Comparison of ENCODE assay signal across 8 cellular contexts in genomic region chr5:176017324-176017723, GRCh38. TPM values are rescaled to one million over a fixed set of nuclear protein-coding genes. Genes with fewer than 3 reads are reported as not detected.
DNase-seq lines count a peak whose midpoint lies in the region; ATAC-seq and TF ChIP-seq lines count a peak whose summit lies in the region.
"Not testable (repeated sequence)": the region's sequence is repeated elsewhere in the genome, so short reads cannot be mapped to it uniquely, and the experiment has no call there.

No MANE protein-coding gene starts in this region.

- not testable (repeated sequence) for H3K27me3 ChIP-seq in CD4-positive, alpha-beta T cell (ENCODE audit: control insufficient read depth, insufficient read depth, low read length); RWPE2 (ENCODE audit: insufficient read depth, poor library complexity, severe bottlenecking); naive thymus-derived CD4-positive, alpha-beta T cell (ENCODE audit: control insufficient read depth in 2 of 2, insufficient read depth in 2 of 2, low read length in 2 of 2)

- peak in 1 of 10 experiments; percentile 25 for DNase-seq in CD4-positive, alpha-beta T cell
- DNase-seq in RWPE2 (ENCODE audit: low spot score); activated CD4-positive, alpha-beta T cell treated with anti-CD3 and anti-CD28 coated beads for 36 hours; activated T-cell treated with anti-CD3 and anti-CD28 coated beads, Interleukin-2, amount 50 U/mL, for 4 hours; activated naive CD4-positive, alpha-beta T cell treated with anti-CD3 and anti-CD28 coated beads, Interleukin-2, amount 50 U/mL, for 72 hours (ENCODE audit: low spot score in 2 of 2); central memory CD8-positive, alpha-beta T cell (ENCODE audit: low spot score in 2 of 2); stimulated activated naive CD8-positive, alpha-beta T cell treated with anti-CD3 and anti-CD28 coated beads, Interleukin-15, amount 100 ng/mL, for 72 hours: not testable (repeated sequence)
- DNase-seq in naive thymus-derived CD4-positive, alpha-beta T cell, result peak in 6 of 9 donors; percentile 43 to 81 (median 64)

- H3K4me1 Mint-ChIP-seq in CD4-positive, alpha-beta T cell (ENCODE audit: low read depth); activated CD4-positive, alpha-beta T cell treated with anti-CD3 and anti-CD28 coated beads for 36 hours; activated T-cell treated with anti-CD3 and anti-CD28 coated beads, Interleukin-2, amount 50 U/mL, for 4 hours (ENCODE audit: low read depth); central memory CD8-positive, alpha-beta T cell; naive thymus-derived CD4-positive, alpha-beta T cell; stimulated activated naive CD8-positive, alpha-beta T cell treated with anti-CD3 and anti-CD28 coated beads, Interleukin-15, amount 100 ng/mL, for 72 hours: not testable (repeated sequence)

- H3K27me3 Mint-ChIP-seq in CD4-positive, alpha-beta T cell; activated CD4-positive, alpha-beta T cell treated with anti-CD3 and anti-CD28 coated beads for 36 hours; activated T-cell treated with anti-CD3 and anti-CD28 coated beads, Interleukin-2, amount 50 U/mL, for 4 hours (ENCODE audit: low read depth); central memory CD8-positive, alpha-beta T cell; naive thymus-derived CD4-positive, alpha-beta T cell; stimulated activated naive CD8-positive, alpha-beta T cell treated with anti-CD3 and anti-CD28 coated beads, Interleukin-15, amount 100 ng/mL, for 72 hours: not testable (repeated sequence)

- not testable (repeated sequence) for H3K36me3 ChIP-seq in RWPE2 (ENCODE audit: low read depth); naive thymus-derived CD4-positive, alpha-beta T cell (ENCODE audit: control insufficient read depth in 2 of 3, insufficient read depth in 3 of 3, low read length in 3 of 3)

- not testable (repeated sequence) for H3K4me1 ChIP-seq in RWPE2 (ENCODE audit: insufficient read depth, poor library complexity, severe bottlenecking); naive thymus-derived CD4-positive, alpha-beta T cell (ENCODE audit: control insufficient read depth in 2 of 2, insufficient read depth in 2 of 2, low read length in 2 of 2)

- H3K36me3 Mint-ChIP-seq in CD4-positive, alpha-beta T cell (ENCODE audit: low read depth); activated CD4-positive, alpha-beta T cell treated with anti-CD3 and anti-CD28 coated beads for 36 hours (ENCODE audit: low read depth); activated T-cell treated with anti-CD3 and anti-CD28 coated beads, Interleukin-2, amount 50 U/mL, for 4 hours (ENCODE audit: insufficient read depth); activated naive CD4-positive, alpha-beta T cell treated with anti-CD3 and anti-CD28 coated beads, Interleukin-2, amount 50 U/mL, for 72 hours; central memory CD8-positive, alpha-beta T cell (ENCODE audit: insufficient read depth); naive thymus-derived CD4-positive, alpha-beta T cell: not testable (repeated sequence)

- not testable (repeated sequence) for H3K27ac ChIP-seq in CD4-positive, alpha-beta T cell (ENCODE audit: low read depth, low read length); RWPE2 (ENCODE audit: poor library complexity, severe bottlenecking); naive thymus-derived CD4-positive, alpha-beta T cell (ENCODE audit: low read depth, low read length)

- not testable (repeated sequence) for H3K4me3 Mint-ChIP-seq in CD4-positive, alpha-beta T cell; activated CD4-positive, alpha-beta T cell treated with anti-CD3 and anti-CD28 coated beads for 36 hours; activated T-cell treated with anti-CD3 and anti-CD28 coated beads, Interleukin-2, amount 50 U/mL, for 4 hours; central memory CD8-positive, alpha-beta T cell; naive thymus-derived CD4-positive, alpha-beta T cell; stimulated activated naive CD8-positive, alpha-beta T cell treated with anti-CD3 and anti-CD28 coated beads, Interleukin-15, amount 100 ng/mL, for 72 hours

- H3K4me3 ChIP-seq in RWPE2 (ENCODE audit: severe bottlenecking); naive thymus-derived CD4-positive, alpha-beta T cell (ENCODE audit: low read length): not testable (repeated sequence)

- not testable (repeated sequence) for H3K9me3 ChIP-seq in CD4-positive, alpha-beta T cell (ENCODE audit: control insufficient read depth, low read length); RWPE2 (ENCODE audit: severe bottlenecking); naive thymus-derived CD4-positive, alpha-beta T cell (ENCODE audit: control insufficient read depth in 2 of 3, low read length in 3 of 3)

- ATAC-seq in CD4-positive, alpha-beta T cell (ENCODE audit: poor library complexity), result peak; percentile 95
- ATAC-seq in RWPE2 (ENCODE audit: low read depth), result 0 out of 3 replicates have a peak, but pooled peaks have one; percentile 16
- peak; percentile 93 for ATAC-seq in activated CD4-positive, alpha-beta T cell treated with anti-CD3 and anti-CD28 coated beads for 36 hours
- ATAC-seq in activated T-cell treated with anti-CD3 and anti-CD28 coated beads, Interleukin-2, amount 50 U/mL, for 4 hours, result peak; percentile 98 to 99
- ATAC-seq in activated naive CD4-positive, alpha-beta T cell treated with anti-CD3 and anti-CD28 coated beads, Interleukin-2, amount 50 U/mL, for 72 hours, result peak; percentile 94 to 99
- ATAC-seq in central memory CD8-positive, alpha-beta T cell (replicated peaks; ENCODE audit: extremely low read depth, poor library complexity, severe bottlenecking), result peak; percentile 93
- peak; percentile 98 for ATAC-seq in naive thymus-derived CD4-positive, alpha-beta T cell
- peak; percentile 97 for ATAC-seq in stimulated activated naive CD8-positive, alpha-beta T cell treated with anti-CD3 and anti-CD28 coated beads, Interleukin-15, amount 100 ng/mL, for 72 hours

- not testable (repeated sequence) for TF ChIP-seq CTCF in CD4-positive, alpha-beta T cell (IDR thresholded peaks at IDR 0.05); RWPE2 (IDR thresholded peaks at IDR 0.05; ENCODE audit: poor library complexity, severe bottlenecking)

- POLR2A ChIA-PET in CD4-positive, alpha-beta T cell (lab: Charles Lee); activated CD4-positive, alpha-beta T cell treated with anti-CD3 and anti-CD28 coated beads for 36 hours (lab: Charles Lee); naive thymus-derived CD4-positive, alpha-beta T cell (lab: Charles Lee): not testable (repeated sequence)

- H3K27ac Mint-ChIP-seq in CD4-positive, alpha-beta T cell; activated CD4-positive, alpha-beta T cell treated with anti-CD3 and anti-CD28 coated beads for 36 hours; activated naive CD4-positive, alpha-beta T cell treated with anti-CD3 and anti-CD28 coated beads, Interleukin-2, amount 50 U/mL, for 72 hours; central memory CD8-positive, alpha-beta T cell (ENCODE audit: low read depth); naive thymus-derived CD4-positive, alpha-beta T cell; stimulated activated naive CD8-positive, alpha-beta T cell treated with anti-CD3 and anti-CD28 coated beads, Interleukin-15, amount 100 ng/mL, for 72 hours: not testable (repeated sequence)

- H3K9me3 Mint-ChIP-seq in CD4-positive, alpha-beta T cell; activated CD4-positive, alpha-beta T cell treated with anti-CD3 and anti-CD28 coated beads for 36 hours (ENCODE audit: low read depth); activated T-cell treated with anti-CD3 and anti-CD28 coated beads, Interleukin-2, amount 50 U/mL, for 4 hours; activated naive CD4-positive, alpha-beta T cell treated with anti-CD3 and anti-CD28 coated beads, Interleukin-2, amount 50 U/mL, for 72 hours; central memory CD8-positive, alpha-beta T cell; naive thymus-derived CD4-positive, alpha-beta T cell; stimulated activated naive CD8-positive, alpha-beta T cell treated with anti-CD3 and anti-CD28 coated beads, Interleukin-15, amount 100 ng/mL, for 72 hours: not testable (repeated sequence)

- intact Hi-C loops in CD4-positive, alpha-beta T cell (cut with DNase I, micrococcal nuclease); activated CD4-positive, alpha-beta T cell treated with anti-CD3 and anti-CD28 coated beads for 36 hours (cut with DNase I, micrococcal nuclease); naive thymus-derived CD4-positive, alpha-beta T cell (cut with micrococcal nuclease): not testable (repeated sequence)

- CTCF ChIA-PET in CD4-positive, alpha-beta T cell (lab: Charles Lee); activated CD4-positive, alpha-beta T cell treated with anti-CD3 and anti-CD28 coated beads for 36 hours (lab: Charles Lee); naive thymus-derived CD4-positive, alpha-beta T cell (lab: Charles Lee): not testable (repeated sequence)

RNA-seq across cellular contexts. Expression of gene THOC3, which starts 49.2 kb away (rescaled TPM):
- 10 to 100 TPM; 25.5 to 32.0 TPM for total RNA-seq in CD4-positive, alpha-beta T cell
- 10 to 100 TPM; 44.0 to 68.8 TPM for total RNA-seq in activated CD4-positive, alpha-beta T cell treated with anti-CD3 and anti-CD28 coated beads for 36 hours
- 100 to 1,000 TPM in 1 of 3 donors, 10 to 100 TPM in 2; 83.5 to 146 (median 91.3) TPM for total RNA-seq in activated T-cell treated with anti-CD3 and anti-CD28 coated beads, Interleukin-2, amount 50 U/mL, for 4 hours
- 100 to 1,000 TPM; 120 to 141 TPM for total RNA-seq in activated naive CD4-positive, alpha-beta T cell treated with anti-CD3 and anti-CD28 coated beads, Interleukin-2, amount 50 U/mL, for 72 hours
- total RNA-seq in naive thymus-derived CD4-positive, alpha-beta T cell, result 10 to 100 TPM; 71.2 to 93.2 (median 88.3) TPM
- 100 to 1,000 TPM; 128 to 161 TPM for polyA plus RNA-seq in naive thymus-derived CD4-positive, alpha-beta T cell

Comparison
In these comparisons a context has a peak if more than half of its experiments do, and no peak if none do; other contexts are left out.
1. ATAC-seq: peak in every context shown above with its lines; median percentile 98 in activated T-cell treated with anti-CD3 and anti-CD28 coated beads, Interleukin-2, amount 50 U/mL, for 4 hours; 98 in naive thymus-derived CD4-positive, alpha-beta T cell; 97 in stimulated activated naive CD8-positive, alpha-beta T cell treated with anti-CD3 and anti-CD28 coated beads, Interleukin-15, amount 100 ng/mL, for 72 hours; 96 in activated naive CD4-positive, alpha-beta T cell treated with anti-CD3 and anti-CD28 coated beads, Interleukin-2, amount 50 U/mL, for 72 hours; 95 in CD4-positive, alpha-beta T cell; 93 in activated CD4-positive, alpha-beta T cell treated with anti-CD3 and anti-CD28 coated beads for 36 hours; 93 in central memory CD8-positive, alpha-beta T cell; 16 in RWPE2.